In the genomic region with DNA sequence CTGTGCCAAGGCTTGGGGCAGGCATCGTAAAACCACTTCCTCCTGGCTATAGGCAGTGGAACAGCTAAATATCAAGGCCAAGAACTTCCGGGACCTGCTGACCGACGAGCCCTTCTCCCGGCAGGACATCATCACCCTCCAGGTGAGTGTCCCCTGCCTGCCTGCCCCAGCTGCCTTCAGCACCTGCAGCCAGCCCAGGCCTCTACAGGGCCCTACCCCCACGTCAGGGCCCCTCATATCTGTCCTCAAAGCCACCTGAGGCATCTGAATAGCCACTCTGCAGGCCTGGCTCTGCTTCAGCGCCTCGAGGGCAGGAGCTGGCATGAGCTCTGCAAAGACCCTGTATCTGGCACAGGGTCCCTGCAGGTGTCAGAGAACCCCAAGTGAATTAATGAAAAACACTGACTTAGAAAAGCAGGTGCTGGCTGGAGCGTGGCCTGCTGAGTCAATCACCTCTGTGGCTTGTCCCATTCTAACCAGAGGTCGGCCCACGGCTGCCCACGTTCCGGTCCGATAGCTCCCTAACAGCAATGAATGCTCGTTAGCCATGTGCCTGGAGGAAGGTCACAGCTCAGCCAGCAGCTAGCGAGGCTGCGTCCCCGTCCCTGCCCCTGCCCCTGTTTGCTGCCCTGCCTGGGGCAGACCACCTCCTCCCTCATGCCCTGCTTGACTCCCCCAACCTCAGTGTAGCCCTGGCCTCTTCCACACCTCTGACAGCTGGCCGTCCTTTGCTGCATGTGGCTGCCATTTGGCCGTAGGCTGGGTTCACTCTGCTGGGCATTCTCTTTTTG, we compare ENCODE assay signal across 21 cellular contexts. TPM values are rescaled to one million over a fixed set of nuclear protein-coding genes. Genes with fewer than 3 reads are reported as not detected.
DNase-seq lines count a peak whose midpoint lies in the region; ATAC-seq and TF ChIP-seq lines count a peak whose summit lies in the region.
"Had no signal": no experiment of that assay in that cellular context is flagged by ENCODE, and none has a peak within 500 bp of the region (broad histone marks: within the 10 kb centered on the region; RNA-seq: fewer than 3 reads in every experiment).

No MANE protein-coding gene starts in this region.

- no peaks in the 10 kb centered on the region for H3K9me3 Mint-ChIP-seq in activated naive CD4-positive, alpha-beta T cell treated with anti-CD3 and anti-CD28 coated beads, Interleukin-2, amount 10 ng/mL, durations not matched to agents 7 days and 5 days
- H3K9me3 Mint-ChIP-seq in glutamatergic neuron (ENCODE audit: unreplicated experiment) = peaks cover 5% of the 10 kb centered on the region
- H3K9me3 Mint-ChIP-seq in stimulated activated naive B cell treated with anti-CD40 and anti-IgM and Interleukin-4, amounts not matched to agents 10 μg/mL and 1 μg/mL and 100 μg/mL, for 72 hours = no peaks in the 10 kb centered on the region

- intact Hi-C loops in spleen (cut with DNase I; ENCODE audit: low total_unique reads) = no loop called here

- DNase-seq in activated naive CD4-positive, alpha-beta T cell treated with anti-CD3 and anti-CD28 coated beads, Interleukin-2, amount 10 ng/mL, durations not matched to agents 7 days and 5 days = peak; percentile 15
- no peak for DNase-seq in activated naive CD4-positive, alpha-beta T cell treated with anti-CD3 and anti-CD28 coated beads, Interleukin-2, amount 50 U/mL, for 16 hours
- DNase-seq in glutamatergic neuron = no peak
- no peak for DNase-seq in stimulated activated naive B cell treated with anti-CD40 and anti-IgM and Interleukin-4, amounts not matched to agents 10 μg/mL and 1 μg/mL and 100 μg/mL, for 72 hours
- DNase-seq in spleen = no peak
- no peak for DNase-seq in T-helper 17 cell
- DNase-seq: activated CD4-positive, alpha-beta T cell treated with anti-CD3 and anti-CD28 coated beads, Interleukin-2, amount 50 U/mL, for 4 hours; activated gamma-delta T cell treated with Interleukin-2 at 50 U/mL for 16 hours; BE2C; EL; NCI-H1105 treated with DMSO at 0.1 percent for 48 hours; NCI-H510A; T-helper 2 cell; WERI-Rb-1 had no signal

- 87 to 93% (median 91%) methylated on average over 20 of the region's 20 CpGs for WGBS in spleen, 5 donors

- peaks cover 0 to 95% (median 65%) of the 10 kb centered on the region in 6 donors for H3K36me3 ChIP-seq in spleen

- no peaks in the 10 kb centered on the region for H3K9me3 ChIP-seq in spleen
- H3K9me3 ChIP-seq in T-helper 17 cell (ENCODE audit: control insufficient read depth, low read length, poor library complexity, severe bottlenecking) = no peaks in the 10 kb centered on the region
- H3K9me3 ChIP-seq: BE2C had no signal

- peak in 1 of 2 donors; percentile 41 for ATAC-seq in stimulated activated naive B cell treated with anti-CD40 and anti-IgM and Interleukin-4, amounts not matched to agents 10 μg/mL and 1 μg/mL and 100 μg/mL, for 72 hours (replicated peaks)
- no peak for ATAC-seq in T-helper 17 cell
- ATAC-seq: HCT116, right cardiac atrium had no signal

- H3K27me3 Mint-ChIP-seq in activated naive CD4-positive, alpha-beta T cell treated with anti-CD3 and anti-CD28 coated beads, Interleukin-2, amount 10 ng/mL, durations not matched to agents 7 days and 5 days = no peaks in the 10 kb centered on the region
- H3K27me3 Mint-ChIP-seq in glutamatergic neuron (ENCODE audit: unreplicated experiment) (peaks cover 5% of the 10 kb centered on the region), T-helper 17 cell (no peaks in the 10 kb centered on the region)
- H3K27me3 Mint-ChIP-seq in stimulated activated naive B cell treated with anti-CD40 and anti-IgM and Interleukin-4, amounts not matched to agents 10 μg/mL and 1 μg/mL and 100 μg/mL, for 72 hours = no peaks in the 10 kb centered on the region

- no peak overlapping the region for H3K27ac ChIP-seq in spleen
- H3K27ac ChIP-seq: cardiac muscle cell, epithelial cell of prostate, WERI-Rb-1 had no signal

- H3K4me1 ChIP-seq in spleen = no peaks in the 10 kb centered on the region
- H3K4me1 ChIP-seq: BE2C had no signal

- no peak for TF ChIP-seq POLR2A in spleen (IDR thresholded peaks at IDR 0.05)

- H3K4me3 ChIP-seq in spleen = no peak overlapping the region
- H3K4me3 ChIP-seq: cardiac muscle cell, lung had no signal

- H3K27me3 ChIP-seq in spleen (replicated peaks in 1 of 7) = no peaks in the 10 kb centered on the region
- H3K27me3 ChIP-seq: BE2C, cardiac muscle cell had no signal

- no peak overlapping the region for H3K27ac Mint-ChIP-seq in activated naive CD4-positive, alpha-beta T cell treated with anti-CD3 and anti-CD28 coated beads, Interleukin-2, amount 10 ng/mL, durations not matched to agents 7 days and 5 days
- peak overlapping the region; percentile 43 for H3K27ac Mint-ChIP-seq in glutamatergic neuron (ENCODE audit: unreplicated experiment)
- H3K27ac Mint-ChIP-seq in stimulated activated naive B cell treated with anti-CD40 and anti-IgM and Interleukin-4, amounts not matched to agents 10 μg/mL and 1 μg/mL and 100 μg/mL, for 72 hours = peak overlapping the region; percentile 65
- H3K27ac Mint-ChIP-seq in T-helper 17 cell = no peak overlapping the region

- CTCF ChIA-PET in activated naive CD4-positive, alpha-beta T cell treated with anti-CD3 and anti-CD28 coated beads, Interleukin-2, amount 10 ng/mL, durations not matched to agents 7 days and 5 days (lab: Charles Lee) = interaction anchor here (0.7 kb wide), 1 partner anchor 826 kb away, joined by 3 read pairs; the partner anchor contains the start of gene ZNF280B

- TF ChIP-seq CTCF in glutamatergic neuron (IDR thresholded peaks at IDR 0.05; ENCODE audit: partially characterized antibody, unreplicated experiment) (no peak), spleen (IDR thresholded peaks at IDR 0.05 in 8 of 11, conservative IDR thresholded peaks at IDR 0.05 in 3 of 11) (no peak)

- peaks cover 31% of the 10 kb centered on the region for H3K36me3 Mint-ChIP-seq in activated naive CD4-positive, alpha-beta T cell treated with anti-CD3 and anti-CD28 coated beads, Interleukin-2, amount 10 ng/mL, durations not matched to agents 7 days and 5 days
- H3K36me3 Mint-ChIP-seq in glutamatergic neuron (ENCODE audit: unreplicated experiment) = peaks cover 5% of the 10 kb centered on the region
- H3K36me3 Mint-ChIP-seq in stimulated activated naive B cell treated with anti-CD40 and anti-IgM and Interleukin-4, amounts not matched to agents 10 μg/mL and 1 μg/mL and 100 μg/mL, for 72 hours = peaks cover 27 to 45% of the 10 kb centered on the region in 2 donors
- peaks cover 5% of the 10 kb centered on the region for H3K36me3 Mint-ChIP-seq in T-helper 17 cell (ENCODE audit: low read depth)

- no peaks in the 10 kb centered on the region for H3K4me1 Mint-ChIP-seq in activated naive CD4-positive, alpha-beta T cell treated with anti-CD3 and anti-CD28 coated beads, Interleukin-2, amount 10 ng/mL, durations not matched to agents 7 days and 5 days
- H3K4me1 Mint-ChIP-seq in glutamatergic neuron (ENCODE audit: low read depth, unreplicated experiment) (no peaks in the 10 kb centered on the region), T-helper 17 cell (peaks cover 2% of the 10 kb centered on the region)
- H3K4me1 Mint-ChIP-seq in stimulated activated naive B cell treated with anti-CD40 and anti-IgM and Interleukin-4, amounts not matched to agents 10 μg/mL and 1 μg/mL and 100 μg/mL, for 72 hours = peaks cover 4 to 7% of the 10 kb centered on the region in 2 donors

- H3K4me3 Mint-ChIP-seq in activated naive CD4-positive, alpha-beta T cell treated with anti-CD3 and anti-CD28 coated beads, Interleukin-2, amount 10 ng/mL, durations not matched to agents 7 days and 5 days = no peak overlapping the region
- H3K4me3 Mint-ChIP-seq in glutamatergic neuron (ENCODE audit: unreplicated experiment) (no peak overlapping the region), T-helper 17 cell (no peak overlapping the region)
- no peak overlapping the region for H3K4me3 Mint-ChIP-seq in stimulated activated naive B cell treated with anti-CD40 and anti-IgM and Interleukin-4, amounts not matched to agents 10 μg/mL and 1 μg/mL and 100 μg/mL, for 72 hours

RNA-seq across cellular contexts. Expression of gene PPIL2, which starts 16.8 kb away (rescaled TPM):
- total RNA-seq in glutamatergic neuron (ENCODE audit: unreplicated experiment) (61.6 TPM), spleen (10 to 100 TPM; 43.2 to 71.5 (median 54.9) TPM), T-helper 17 cell (10 to 100 TPM; 59.4 to 69.3 TPM)
- polyA plus RNA-seq in spleen = 10 to 100 TPM; 23.7 to 51.8 (median 39.1) TPM

RNA-seq across cellular contexts. Expression of gene SDF2L1, which starts 40.5 kb away (rescaled TPM):
- total RNA-seq in glutamatergic neuron (ENCODE audit: unreplicated experiment) (24.0 TPM), spleen (10 to 100 TPM; 27.9 to 51.9 (median 36.0) TPM), T-helper 17 cell (10 to 100 TPM; 25.6 to 30.1 TPM)
- polyA plus RNA-seq in spleen = 10 to 100 TPM; 16.6 to 43.9 (median 32.9) TPM

RNA-seq across cellular contexts. Expression of gene CCDC116, which starts 50.0 kb away (rescaled TPM):
- total RNA-seq in glutamatergic neuron (ENCODE audit: unreplicated experiment) = 0.71 TPM
- total RNA-seq in spleen = under 1 TPM; 0.24 to 0.66 (median 0.51) TPM
- polyA plus RNA-seq in spleen = under 1 TPM; 0.45 to 0.63 (median 0.47) TPM
- total RNA-seq in T-helper 17 cell = under 1 TPM in 1 of 2 donors, not detected in 1; 0.13 TPM
- total RNA-seq: A172, temporal lobe had no signal

RNA-seq across cellular contexts. Expression of gene YDJC, which starts 52.8 kb away (rescaled TPM):
- total RNA-seq in glutamatergic neuron (ENCODE audit: unreplicated experiment) = 10.3 TPM
- total RNA-seq in spleen = 10 to 100 TPM; 19.0 to 35.0 (median 23.8) TPM
- 10 to 100 TPM; 41.0 to 54.3 (median 44.6) TPM for polyA plus RNA-seq in spleen
- 10 to 100 TPM; 28.3 to 31.0 TPM for total RNA-seq in T-helper 17 cell

RNA-seq across cellular contexts. Expression of gene YPEL1, which starts 53.0 kb away (rescaled TPM):
- total RNA-seq in glutamatergic neuron (ENCODE audit: unreplicated experiment) = 71.2 TPM
- 10 to 100 TPM in 5 of 7 donors, 1 to 10 TPM in 2; 6.9 to 21.3 (median 14.6) TPM for total RNA-seq in spleen
- polyA plus RNA-seq in spleen = 1 to 10 TPM; 4.8 to 6.4 (median 5.4) TPM
- total RNA-seq in T-helper 17 cell = 1 to 10 TPM; 3.5 to 4.6 TPM

Comparison
In these comparisons a context has a peak if more than half of its experiments do, and no peak if none do; other contexts are left out.
1. H3K27ac Mint-ChIP-seq: peak in glutamatergic neuron (single experiment) and stimulated activated naive B cell treated with anti-CD40 and anti-IgM and Interleukin-4, amounts not matched to agents 10 μg/mL and 1 μg/mL and 100 μg/mL, for 72 hours (single experiment); none in activated naive CD4-positive, alpha-beta T cell treated with anti-CD3 and anti-CD28 coated beads, Interleukin-2, amount 10 ng/mL, durations not matched to agents 7 days and 5 days (single experiment) and T-helper 17 cell (single experiment).